In the genomic region with DNA sequence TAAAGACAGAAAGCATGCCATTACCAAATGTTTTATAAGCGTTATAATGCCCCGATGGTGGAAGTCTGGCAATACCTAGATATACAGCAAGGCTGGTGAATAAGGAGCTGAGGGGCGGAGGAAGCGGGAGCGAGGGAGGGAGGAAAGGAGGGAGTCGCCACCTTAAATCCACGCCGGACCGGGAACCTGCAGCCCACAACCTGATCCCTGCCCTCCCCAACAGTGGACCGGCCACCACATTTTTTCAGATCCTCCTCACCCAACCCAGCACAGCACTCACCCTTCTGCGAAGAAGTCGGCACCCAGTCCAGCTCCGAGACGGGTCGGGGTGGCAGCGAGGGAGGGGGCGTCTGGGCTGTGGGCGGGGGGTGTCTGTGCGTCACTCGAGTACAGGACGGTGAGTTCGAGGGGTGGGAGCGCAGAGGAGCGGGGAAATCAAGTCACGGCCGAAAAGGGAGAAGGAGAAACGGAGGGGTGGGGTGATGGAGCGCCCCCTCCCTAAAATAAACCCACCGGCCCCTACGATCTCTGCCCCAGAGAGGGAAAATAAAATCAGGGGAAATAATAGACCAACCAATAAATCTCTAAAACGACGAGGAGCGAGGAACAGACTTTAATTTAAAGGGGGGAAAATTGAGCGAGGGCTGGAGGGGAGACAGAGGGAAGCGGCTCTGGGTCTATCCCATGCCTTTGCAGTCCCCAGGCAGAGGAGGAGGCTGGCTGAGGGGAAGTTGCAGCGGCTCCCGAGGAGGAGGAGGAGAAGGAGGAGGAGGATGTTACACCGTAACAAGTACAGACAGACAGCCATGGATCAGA, we compare ENCODE assay signal across 1 cellular context.
TF ChIP-seq lines count a peak whose summit lies in the region.

No MANE protein-coding gene starts in this region.

TF ChIP-seq in K562, 482 proteins besides CTCF, POLR2A, EP300 and RAD21 (continued from another document and continues in another):
- TF ChIP-seq, protein P1, sequence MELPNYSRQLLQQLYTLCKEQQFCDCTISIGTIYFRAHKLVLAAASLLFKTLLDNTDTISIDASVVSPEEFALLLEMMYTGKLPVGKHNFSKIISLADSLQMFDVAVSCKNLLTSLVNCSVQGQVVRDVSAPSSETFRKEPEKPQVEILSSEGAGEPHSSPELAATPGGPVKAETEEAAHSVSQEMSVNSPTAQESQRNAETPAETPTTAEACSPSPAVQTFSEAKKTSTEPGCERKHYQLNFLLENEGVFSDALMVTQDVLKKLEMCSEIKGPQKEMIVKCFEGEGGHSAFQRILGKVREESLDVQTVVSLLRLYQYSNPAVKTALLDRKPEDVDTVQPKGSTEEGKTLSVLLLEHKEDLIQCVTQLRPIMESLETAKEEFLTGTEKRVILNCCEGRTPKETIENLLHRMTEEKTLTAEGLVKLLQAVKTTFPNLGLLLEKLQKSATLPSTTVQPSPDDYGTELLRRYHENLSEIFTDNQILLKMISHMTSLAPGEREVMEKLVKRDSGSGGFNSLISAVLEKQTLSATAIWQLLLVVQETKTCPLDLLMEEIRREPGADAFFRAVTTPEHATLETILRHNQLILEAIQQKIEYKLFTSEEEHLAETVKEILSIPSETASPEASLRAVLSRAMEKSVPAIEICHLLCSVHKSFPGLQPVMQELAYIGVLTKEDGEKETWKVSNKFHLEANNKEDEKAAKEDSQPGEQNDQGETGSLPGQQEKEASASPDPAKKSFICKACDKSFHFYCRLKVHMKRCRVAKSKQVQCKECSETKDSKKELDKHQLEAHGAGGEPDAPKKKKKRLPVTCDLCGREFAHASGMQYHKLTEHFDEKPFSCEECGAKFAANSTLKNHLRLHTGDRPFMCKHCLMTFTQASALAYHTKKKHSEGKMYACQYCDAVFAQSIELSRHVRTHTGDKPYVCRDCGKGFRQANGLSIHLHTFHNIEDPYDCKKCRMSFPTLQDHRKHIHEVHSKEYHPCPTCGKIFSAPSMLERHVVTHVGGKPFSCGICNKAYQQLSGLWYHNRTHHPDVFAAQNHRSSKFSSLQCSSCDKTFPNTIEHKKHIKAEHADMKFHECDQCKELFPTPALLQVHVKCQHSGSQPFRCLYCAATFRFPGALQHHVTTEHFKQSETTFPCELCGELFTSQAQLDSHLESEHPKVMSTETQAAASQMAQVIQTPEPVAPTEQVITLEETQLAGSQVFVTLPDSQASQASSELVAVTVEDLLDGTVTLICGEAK (IDR thresholded peaks at IDR 0.05) = peak; percentile 53; the same call in 1 of the 2 replicates
- TF ChIP-seq, protein P1 (CRISPR knock-in tag; IDR thresholded peaks at IDR 0.05) = no peak
- TF ChIP-seq, protein P2, sequence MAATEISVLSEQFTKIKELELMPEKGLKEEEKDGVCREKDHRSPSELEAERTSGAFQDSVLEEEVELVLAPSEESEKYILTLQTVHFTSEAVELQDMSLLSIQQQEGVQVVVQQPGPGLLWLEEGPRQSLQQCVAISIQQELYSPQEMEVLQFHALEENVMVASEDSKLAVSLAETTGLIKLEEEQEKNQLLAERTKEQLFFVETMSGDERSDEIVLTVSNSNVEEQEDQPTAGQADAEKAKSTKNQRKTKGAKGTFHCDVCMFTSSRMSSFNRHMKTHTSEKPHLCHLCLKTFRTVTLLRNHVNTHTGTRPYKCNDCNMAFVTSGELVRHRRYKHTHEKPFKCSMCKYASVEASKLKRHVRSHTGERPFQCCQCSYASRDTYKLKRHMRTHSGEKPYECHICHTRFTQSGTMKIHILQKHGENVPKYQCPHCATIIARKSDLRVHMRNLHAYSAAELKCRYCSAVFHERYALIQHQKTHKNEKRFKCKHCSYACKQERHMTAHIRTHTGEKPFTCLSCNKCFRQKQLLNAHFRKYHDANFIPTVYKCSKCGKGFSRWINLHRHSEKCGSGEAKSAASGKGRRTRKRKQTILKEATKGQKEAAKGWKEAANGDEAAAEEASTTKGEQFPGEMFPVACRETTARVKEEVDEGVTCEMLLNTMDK (IDR thresholded peaks at IDR 0.05; ENCODE audit: borderline replicate concordance, insufficient read depth, low read depth, low read length, poor library complexity, severe bottlenecking) = no peak
- TF ChIP-seq PHB (CRISPR knock-in tag; IDR thresholded peaks at IDR 0.05) = no peak
- TF ChIP-seq SREBF2 (CRISPR knock-in tag; IDR thresholded peaks at IDR 0.05) = no peak
- peak; percentile 25; the same call in 1 of the 2 replicates for TF ChIP-seq SMARCA4 (IDR thresholded peaks at IDR 0.05)
- TF ChIP-seq ARID1B (IDR thresholded peaks at IDR 0.05) = peak; percentile 10; the same call in 1 of the 2 replicates
- TF ChIP-seq NRF1 (conservative IDR thresholded peaks at IDR 0.05 in 1 of 2, IDR thresholded peaks at IDR 0.05 in 1 of 2) = no peak
- TF ChIP-seq SIN3A (IDR thresholded peaks at IDR 0.05; ENCODE audit: borderline replicate concordance in 2 of 2, control insufficient read depth in 1 of 2, low read depth in 2 of 2, low read length in 2 of 2) = peak in 1 of 2 experiments; percentile 63; a peak in 2 of 4 replicates
- TF ChIP-seq, protein P3, sequence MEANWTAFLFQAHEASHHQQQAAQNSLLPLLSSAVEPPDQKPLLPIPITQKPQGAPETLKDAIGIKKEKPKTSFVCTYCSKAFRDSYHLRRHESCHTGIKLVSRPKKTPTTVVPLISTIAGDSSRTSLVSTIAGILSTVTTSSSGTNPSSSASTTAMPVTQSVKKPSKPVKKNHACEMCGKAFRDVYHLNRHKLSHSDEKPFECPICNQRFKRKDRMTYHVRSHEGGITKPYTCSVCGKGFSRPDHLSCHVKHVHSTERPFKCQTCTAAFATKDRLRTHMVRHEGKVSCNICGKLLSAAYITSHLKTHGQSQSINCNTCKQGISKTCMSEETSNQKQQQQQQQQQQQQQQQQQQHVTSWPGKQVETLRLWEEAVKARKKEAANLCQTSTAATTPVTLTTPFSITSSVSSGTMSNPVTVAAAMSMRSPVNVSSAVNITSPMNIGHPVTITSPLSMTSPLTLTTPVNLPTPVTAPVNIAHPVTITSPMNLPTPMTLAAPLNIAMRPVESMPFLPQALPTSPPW (CRISPR knock-in tag; IDR thresholded peaks at IDR 0.05) = no peak
- TF ChIP-seq, protein P4, sequence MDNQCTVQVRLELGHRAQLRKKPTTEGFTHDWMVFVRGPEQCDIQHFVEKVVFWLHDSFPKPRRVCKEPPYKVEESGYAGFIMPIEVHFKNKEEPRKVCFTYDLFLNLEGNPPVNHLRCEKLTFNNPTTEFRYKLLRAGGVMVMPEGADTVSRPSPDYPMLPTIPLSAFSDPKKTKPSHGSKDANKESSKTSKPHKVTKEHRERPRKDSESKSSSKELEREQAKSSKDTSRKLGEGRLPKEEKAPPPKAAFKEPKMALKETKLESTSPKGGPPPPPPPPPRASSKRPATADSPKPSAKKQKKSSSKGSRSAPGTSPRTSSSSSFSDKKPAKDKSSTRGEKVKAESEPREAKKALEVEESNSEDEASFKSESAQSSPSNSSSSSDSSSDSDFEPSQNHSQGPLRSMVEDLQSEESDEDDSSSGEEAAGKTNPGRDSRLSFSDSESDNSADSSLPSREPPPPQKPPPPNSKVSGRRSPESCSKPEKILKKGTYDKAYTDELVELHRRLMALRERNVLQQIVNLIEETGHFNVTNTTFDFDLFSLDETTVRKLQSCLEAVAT (IDR thresholded peaks at IDR 0.05) = peak in 1 of 2 experiments; percentile 64; a peak in 1 of 4 replicates
- no peak for TF ChIP-seq TGIF2 (CRISPR knock-in tag; IDR thresholded peaks at IDR 0.05)
- TF ChIP-seq, protein P5, sequence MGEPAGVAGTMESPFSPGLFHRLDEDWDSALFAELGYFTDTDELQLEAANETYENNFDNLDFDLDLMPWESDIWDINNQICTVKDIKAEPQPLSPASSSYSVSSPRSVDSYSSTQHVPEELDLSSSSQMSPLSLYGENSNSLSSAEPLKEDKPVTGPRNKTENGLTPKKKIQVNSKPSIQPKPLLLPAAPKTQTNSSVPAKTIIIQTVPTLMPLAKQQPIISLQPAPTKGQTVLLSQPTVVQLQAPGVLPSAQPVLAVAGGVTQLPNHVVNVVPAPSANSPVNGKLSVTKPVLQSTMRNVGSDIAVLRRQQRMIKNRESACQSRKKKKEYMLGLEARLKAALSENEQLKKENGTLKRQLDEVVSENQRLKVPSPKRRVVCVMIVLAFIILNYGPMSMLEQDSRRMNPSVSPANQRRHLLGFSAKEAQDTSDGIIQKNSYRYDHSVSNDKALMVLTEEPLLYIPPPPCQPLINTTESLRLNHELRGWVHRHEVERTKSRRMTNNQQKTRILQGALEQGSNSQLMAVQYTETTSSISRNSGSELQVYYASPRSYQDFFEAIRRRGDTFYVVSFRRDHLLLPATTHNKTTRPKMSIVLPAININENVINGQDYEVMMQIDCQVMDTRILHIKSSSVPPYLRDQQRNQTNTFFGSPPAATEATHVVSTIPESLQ (CRISPR knock-in tag; IDR thresholded peaks at IDR 0.05) = no peak
- TF ChIP-seq, protein P6, sequence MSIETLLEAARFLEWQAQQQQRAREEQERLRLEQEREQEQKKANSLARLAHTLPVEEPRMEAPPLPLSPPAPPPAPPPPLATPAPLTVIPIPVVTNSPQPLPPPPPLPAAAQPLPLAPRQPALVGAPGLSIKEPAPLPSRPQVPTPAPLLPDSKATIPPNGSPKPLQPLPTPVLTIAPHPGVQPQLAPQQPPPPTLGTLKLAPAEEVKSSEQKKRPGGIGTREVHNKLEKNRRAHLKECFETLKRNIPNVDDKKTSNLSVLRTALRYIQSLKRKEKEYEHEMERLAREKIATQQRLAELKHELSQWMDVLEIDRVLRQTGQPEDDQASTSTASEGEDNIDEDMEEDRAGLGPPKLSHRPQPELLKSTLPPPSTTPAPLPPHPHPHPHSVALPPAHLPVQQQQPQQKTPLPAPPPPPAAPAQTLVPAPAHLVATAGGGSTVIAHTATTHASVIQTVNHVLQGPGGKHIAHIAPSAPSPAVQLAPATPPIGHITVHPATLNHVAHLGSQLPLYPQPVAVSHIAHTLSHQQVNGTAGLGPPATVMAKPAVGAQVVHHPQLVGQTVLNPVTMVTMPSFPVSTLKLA (conservative IDR thresholded peaks at IDR 0.05) = peak; percentile 7 to 30; a peak in 2 of 4 replicates
- TF ChIP-seq MTA3 (IDR thresholded peaks at IDR 0.05; ENCODE audit: borderline replicate concordance) = peak; percentile 63
- peak in 1 of 2 experiments; percentile 51; a peak in 1 of 4 replicates for TF ChIP-seq TRIM24 (IDR thresholded peaks at IDR 0.05)
- TF ChIP-seq ARNT (IDR thresholded peaks at IDR 0.05) = no peak
- TF ChIP-seq, protein P7, sequence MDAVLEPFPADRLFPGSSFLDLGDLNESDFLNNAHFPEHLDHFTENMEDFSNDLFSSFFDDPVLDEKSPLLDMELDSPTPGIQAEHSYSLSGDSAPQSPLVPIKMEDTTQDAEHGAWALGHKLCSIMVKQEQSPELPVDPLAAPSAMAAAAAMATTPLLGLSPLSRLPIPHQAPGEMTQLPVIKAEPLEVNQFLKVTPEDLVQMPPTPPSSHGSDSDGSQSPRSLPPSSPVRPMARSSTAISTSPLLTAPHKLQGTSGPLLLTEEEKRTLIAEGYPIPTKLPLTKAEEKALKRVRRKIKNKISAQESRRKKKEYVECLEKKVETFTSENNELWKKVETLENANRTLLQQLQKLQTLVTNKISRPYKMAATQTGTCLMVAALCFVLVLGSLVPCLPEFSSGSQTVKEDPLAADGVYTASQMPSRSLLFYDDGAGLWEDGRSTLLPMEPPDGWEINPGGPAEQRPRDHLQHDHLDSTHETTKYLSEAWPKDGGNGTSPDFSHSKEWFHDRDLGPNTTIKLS (IDR thresholded peaks at IDR 0.05; ENCODE audit: borderline replicate concordance, low read depth) = no peak
- TF ChIP-seq CBX1 (IDR thresholded peaks at IDR 0.05; ENCODE audit: low read depth) = no peak
